Comparison of ENCODE assay signal across 8 cellular contexts in the genomic region with DNA sequence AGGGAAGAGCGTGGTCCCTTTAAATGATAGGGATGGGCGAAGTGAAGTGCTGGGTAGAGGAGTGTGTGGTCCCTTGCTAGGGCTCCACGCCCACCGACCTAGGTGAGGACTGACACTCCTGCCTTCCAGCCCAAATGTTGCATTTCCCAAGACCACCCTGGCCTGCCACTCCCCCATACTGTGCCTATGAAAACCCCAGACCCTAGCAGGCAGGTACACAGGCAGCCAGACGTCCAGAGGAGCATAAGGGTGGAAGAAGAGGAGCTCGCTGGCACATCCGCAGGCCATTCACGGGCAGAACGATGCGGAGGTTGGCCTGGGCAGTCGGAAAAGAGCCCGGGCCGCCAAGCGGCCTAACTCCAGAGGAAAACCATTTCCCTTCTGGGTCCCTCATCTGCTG. TPM values are rescaled to one million over a fixed set of nuclear protein-coding genes. Genes with fewer than 3 reads are reported as not detected.
DNase-seq lines count a peak whose midpoint lies in the region; ATAC-seq lines count a peak whose summit lies in the region.

No MANE protein-coding gene starts in this region.

- no peaks in the 10 kb centered on the region for H3K27me3 Mint-ChIP-seq in activated naive CD4-positive, alpha-beta T cell treated with anti-CD3 and anti-CD28 coated beads, Interleukin-2, amount 50 U/mL, for 24 hours

- peak overlapping the region; percentile 94 for H3K4me3 ChIP-seq in thymus (ENCODE audit: low read length)

- H3K27ac Mint-ChIP-seq in activated naive CD4-positive, alpha-beta T cell treated with anti-CD3 and anti-CD28 coated beads, Interleukin-2, amount 50 U/mL, for 24 hours = peak overlapping the region; percentile 93
- peak overlapping the region; percentile 97 to 100 for H3K27ac Mint-ChIP-seq in activated naive CD4-positive, alpha-beta T cell treated with anti-CD3 and anti-CD28 coated beads, Interleukin-2, amount 50 U/mL, for 72 hours

- 99% methylated on average over 14 of the region's 14 CpGs for WGBS in thymus

- DNase-seq in activated naive CD4-positive, alpha-beta T cell treated with Interleukin-2 at 50 U/mL for 16 hours = no peak
- peak in 1 of 2 donors; percentile 3 for DNase-seq in activated naive CD4-positive, alpha-beta T cell treated with anti-CD3 and anti-CD28 coated beads, Interleukin-2, amount 50 U/mL, for 72 hours (ENCODE audit: low spot score in 2 of 2)
- peak; percentile 7 for DNase-seq in left kidney (ENCODE audit: low read depth, low spot score)
- DNase-seq in NCI-H2227 (lab: John Stamatoyannopoulos, UW; ENCODE audit: unreplicated experiment) = no peak
- no peak for DNase-seq in DMS153 treated with DMSO at 0.1 percent for 48 hours (lab: John Stamatoyannopoulos, UW; ENCODE audit: unreplicated experiment)

- H3K4me1 Mint-ChIP-seq in activated naive CD4-positive, alpha-beta T cell treated with anti-CD3 and anti-CD28 coated beads, Interleukin-2, amount 50 U/mL, for 24 hours = peaks cover 36% of the 10 kb centered on the region

- peaks cover 21% of the 10 kb centered on the region for H3K4me1 ChIP-seq in thymus (ENCODE audit: control insufficient read depth, insufficient read depth, low read length)

- no peaks in the 10 kb centered on the region for H3K9me3 ChIP-seq in thymus (ENCODE audit: control insufficient read depth)

- H3K4me3 Mint-ChIP-seq in activated naive CD4-positive, alpha-beta T cell treated with anti-CD3 and anti-CD28 coated beads, Interleukin-2, amount 50 U/mL, for 24 hours = peak overlapping the region; percentile 92

- no peaks in the 10 kb centered on the region for H3K27me3 ChIP-seq in thymus (ENCODE audit: control insufficient read depth, insufficient read depth)

- no peak overlapping the region for H3K27ac ChIP-seq in thymus (ENCODE audit: low read depth)

- H3K9me3 Mint-ChIP-seq in activated naive CD4-positive, alpha-beta T cell treated with anti-CD3 and anti-CD28 coated beads, Interleukin-2, amount 50 U/mL, for 24 hours = no peaks in the 10 kb centered on the region
- no peaks in the 10 kb centered on the region for H3K9me3 Mint-ChIP-seq in activated naive CD4-positive, alpha-beta T cell treated with anti-CD3 and anti-CD28 coated beads, Interleukin-2, amount 50 U/mL, for 72 hours

- H3K36me3 ChIP-seq in thymus (ENCODE audit: control insufficient read depth, insufficient read depth) = no peaks in the 10 kb centered on the region

- no peak for ATAC-seq in activated naive CD4-positive, alpha-beta T cell treated with anti-CD3 and anti-CD28 coated beads, Interleukin-2, amount 50 U/mL, for 72 hours
- ATAC-seq in HG02870 (IDR thresholded peaks at IDR 0.05; ENCODE audit: unreplicated experiment) = no peak

- no peaks in the 10 kb centered on the region for H3K36me3 Mint-ChIP-seq in activated naive CD4-positive, alpha-beta T cell treated with anti-CD3 and anti-CD28 coated beads, Interleukin-2, amount 50 U/mL, for 24 hours
- H3K36me3 Mint-ChIP-seq in activated naive CD4-positive, alpha-beta T cell treated with anti-CD3 and anti-CD28 coated beads, Interleukin-2, amount 50 U/mL, for 72 hours = peaks cover 7 to 16% of the 10 kb centered on the region in 2 donors

RNA-seq across cellular contexts. Expression of a gene that starts 0.8 kb away (rescaled TPM):
- 10 to 100 TPM; 28.4 to 49.3 TPM for total RNA-seq in activated naive CD4-positive, alpha-beta T cell treated with anti-CD3 and anti-CD28 coated beads, Interleukin-2, amount 50 U/mL, for 72 hours
- polyA plus RNA-seq in thymus = 17.0 TPM

RNA-seq across cellular contexts. Expression of a gene that starts 58.3 kb away (rescaled TPM):
- total RNA-seq in activated naive CD4-positive, alpha-beta T cell treated with anti-CD3 and anti-CD28 coated beads, Interleukin-2, amount 50 U/mL, for 72 hours = 10 to 100 TPM; 14.0 to 20.5 TPM
- 37.9 TPM for polyA plus RNA-seq in thymus
